Comparison of ENCODE assay signal across 22 cellular contexts in the genomic region with DNA sequence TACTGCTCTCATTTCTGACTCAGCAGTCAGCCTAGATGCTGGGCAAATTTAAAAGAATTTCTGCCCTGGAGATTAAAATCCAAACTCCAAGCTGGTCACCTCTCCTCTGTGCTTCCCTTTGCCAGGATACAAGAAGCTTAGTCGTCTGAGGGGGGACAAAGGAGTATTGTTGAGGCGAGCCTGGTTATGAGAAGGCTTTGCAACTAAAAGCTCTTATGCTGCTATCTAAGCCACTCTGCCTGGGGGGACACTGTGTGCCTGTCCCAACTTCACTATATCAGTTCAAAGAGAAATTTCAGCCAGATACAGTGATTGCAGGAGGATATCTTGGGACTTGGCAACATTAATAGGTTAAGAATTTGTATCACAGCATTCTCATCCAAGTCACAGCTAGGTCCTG.
"Had no signal": no experiment of that assay in that cellular context is flagged by ENCODE, and none has a peak within 500 bp of the region (broad histone marks: within the 10 kb centered on the region; RNA-seq: fewer than 3 reads in every experiment).

No MANE protein-coding gene starts in this region.

- DNase-seq: activated CD4-positive, alpha-beta T cell treated with anti-CD3 and anti-CD28 coated beads, Interleukin-2, amount 50 U/mL, for 1 hour; activated CD8-positive, alpha-beta memory T cell treated with anti-CD3 and anti-CD28 coated beads, Interleukin-2, amount 50 U/mL, for 48 hours; activated effector memory CD4-positive, alpha-beta T cell treated with anti-CD3 and anti-CD28 coated beads, Interleukin-2, amount 50 U/mL, for 16 hours; activated naive CD4-positive, alpha-beta T cell treated with anti-CD3 and anti-CD28 coated beads, Interleukin-2, amount 50 U/mL, for 16 hours; activated T-cell treated with anti-CD3 and anti-CD28 coated beads, Interleukin-2, amount 50 U/mL, for 48 hours; aorta; cerebellar nuclear complex; effector CD8-positive, alpha-beta T cell; left cardiac atrium; lower lobe of right lung; right cardiac atrium; small intestine; stimulated activated CD4-positive, alpha-beta T cell treated with anti-CD3 and anti-CD28 coated beads, Interleukin-15, amount 100 ng/mL, for 24 hours; stimulated activated CD4-positive, alpha-beta T cell treated with anti-CD3 and anti-CD28 coated beads, Interleukin-2, amount 100 ng/mL, for 48 hours; stimulated activated naive CD8-positive, alpha-beta T cell treated with anti-CD3 and anti-CD28 coated beads, Interleukin-15, amount 100 ng/mL, for 72 hours; upper lobe of right lung had no signal

- H3K36me3 ChIP-seq: breast epithelium, gastroesophageal sphincter, lower lobe of right lung, upper lobe of right lung had no signal

- H3K27me3 ChIP-seq: breast epithelium had no signal

- H3K27ac Mint-ChIP-seq: natural killer cell treated with Interleukin-12 subunit alpha and Interleukin-12 subunit beta and Interleukin-15 and Interleukin-18, amount 100 ng/mL, for 72 hours; stimulated activated naive CD8-positive, alpha-beta T cell treated with anti-CD3 and anti-CD28 coated beads, Interleukin-15, amount 100 ng/mL, for 72 hours had no signal

- H3K9me3 Mint-ChIP-seq: natural killer cell treated with Interleukin-12 subunit alpha and Interleukin-12 subunit beta and Interleukin-15 and Interleukin-18, amount 100 ng/mL, for 72 hours; stimulated activated naive CD8-positive, alpha-beta T cell treated with anti-CD3 and anti-CD28 coated beads, Interleukin-15, amount 100 ng/mL, for 72 hours had no signal

- ATAC-seq: activated CD4-positive, CD25-positive, alpha-beta regulatory T cell treated with anti-CD3 and anti-CD28 coated beads, Interleukin-2, amount 50 U/mL, for 24 hours; esophagus mucosa; gastroesophageal sphincter; lower lobe of right lung; natural killer cell treated with Interleukin-12 subunit alpha and Interleukin-12 subunit beta and Interleukin-15 and Interleukin-18, amount 100 ng/mL, for 72 hours; SK-N-SH treated with all-trans-retinoic acid at 6 μM for 48 hours; stimulated activated naive CD8-positive, alpha-beta T cell treated with anti-CD3 and anti-CD28 coated beads, Interleukin-15, amount 100 ng/mL, for 72 hours; upper lobe of right lung had no signal

- H3K4me3 ChIP-seq: breast epithelium, gastroesophageal sphincter, lower lobe of right lung, upper lobe of right lung had no signal

- H3K4me1 ChIP-seq: breast epithelium had no signal

- H3K9me3 ChIP-seq: breast epithelium, gastroesophageal sphincter, lower lobe of right lung, upper lobe of right lung had no signal

- H3K36me3 Mint-ChIP-seq: natural killer cell treated with Interleukin-12 subunit alpha and Interleukin-12 subunit beta and Interleukin-15 and Interleukin-18, amount 100 ng/mL, for 72 hours had no signal

- H3K4me3 Mint-ChIP-seq: natural killer cell treated with Interleukin-12 subunit alpha and Interleukin-12 subunit beta and Interleukin-15 and Interleukin-18, amount 100 ng/mL, for 72 hours; stimulated activated naive CD8-positive, alpha-beta T cell treated with anti-CD3 and anti-CD28 coated beads, Interleukin-15, amount 100 ng/mL, for 72 hours had no signal

- H3K27ac ChIP-seq: breast epithelium, gastroesophageal sphincter, lower lobe of right lung, upper lobe of right lung had no signal
